Comparison of ENCODE assay signal across 20 cellular contexts in the genomic region with DNA sequence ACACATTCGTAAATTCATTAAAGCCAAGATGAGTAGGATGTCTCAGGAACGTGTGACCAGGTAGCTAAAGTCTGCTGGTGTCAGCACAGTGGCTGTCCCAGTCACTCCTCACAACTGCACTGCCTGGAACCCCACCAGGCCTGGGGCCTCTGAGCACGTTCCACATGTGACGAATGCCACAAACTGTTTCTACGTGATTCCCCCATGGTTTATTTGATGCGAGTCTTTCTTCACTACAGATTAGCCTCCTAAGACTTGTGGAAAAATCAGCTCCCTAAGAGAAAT.
"Had no signal": no experiment of that assay in that cellular context is flagged by ENCODE, and none has a peak within 500 bp of the region (broad histone marks: within the 10 kb centered on the region; RNA-seq: fewer than 3 reads in every experiment).

No MANE protein-coding gene starts in this region.

- H3K36me3 ChIP-seq: breast epithelium, right lobe of liver had no signal

- ATAC-seq: left colon; natural killer cell treated with Interleukin-12 subunit alpha and Interleukin-12 subunit beta and Interleukin-15 and Interleukin-18, amount 100 ng/mL, for 72 hours; right lobe of liver; stimulated activated memory B cell treated with anti-CD40 and anti-IgM and Interleukin-4, amounts not matched to agents 10 μg/mL and 1 μg/mL and 100 μg/mL, for 72 hours had no signal

- H3K4me1 ChIP-seq: breast epithelium, right lobe of liver, stomach, suprapubic skin, tibial nerve had no signal

- H3K4me3 ChIP-seq: breast epithelium, right lobe of liver, skin epidermis, stomach, suprapubic skin, tibial nerve had no signal

- H3K27me3 ChIP-seq: breast epithelium, right lobe of liver, stomach, suprapubic skin, tibial nerve had no signal

- H3K27ac ChIP-seq: breast epithelium, right lobe of liver, skin epidermis, stomach, suprapubic skin, tibial nerve, VCaP had no signal

- DNase-seq: activated CD4-positive, alpha-beta T cell treated with anti-CD3 and anti-CD28 coated beads for 1 hour; activated CD4-positive, alpha-beta T cell treated with anti-CD3 and anti-CD28 coated beads, Interleukin-2, amount 50 U/mL, for 4 hours; activated CD8-positive, alpha-beta memory T cell treated with anti-CD3 and anti-CD28 coated beads for 24 hours; activated naive CD4-positive, alpha-beta T cell treated with Interleukin-2 at 50 U/mL for 16 hours; activated naive CD8-positive, alpha-beta T cell treated with anti-CD3 and anti-CD28 coated beads for 36 hours; activated T-cell treated with anti-CD3 and anti-CD28 coated beads, Interleukin-2, amount 50 U/mL, for 48 hours; cerebellar nuclear complex; cortex of kidney; left colon; nucleus accumbens; right lobe of liver; stimulated activated CD4-positive, alpha-beta T cell treated with anti-CD3 and anti-CD28 coated beads, Interleukin-15, amount 100 ng/mL, for 24 hours; stomach had no signal
